In genomic region chr3:111143-112069, GRCh38 we compare ENCODE assay signal across 10 cellular contexts.
DNase-seq lines count a peak whose midpoint lies in the region; ATAC-seq and TF ChIP-seq lines count a peak whose summit lies in the region.
"Had no signal": no experiment of that assay in that cellular context is flagged by ENCODE, and none has a peak within 500 bp of the region (broad histone marks: within the 10 kb centered on the region; RNA-seq: fewer than 3 reads in every experiment).

No MANE protein-coding gene starts in this region.

- no peaks in the 10 kb centered on the region for H3K4me1 Mint-ChIP-seq in natural killer cell treated with Interleukin-12 subunit alpha and Interleukin-12 subunit beta and Interleukin-15 and Interleukin-18, amount 100 ng/mL, for 72 hours (ENCODE audit: low read depth in 2 of 2)
- H3K4me1 Mint-ChIP-seq in nephron progenitor cell = peaks cover 6% of the 10 kb centered on the region
- H3K4me1 Mint-ChIP-seq: CD4-positive, CD25-positive, alpha-beta regulatory T cell had no signal

- BruUV-seq in OCI-LY7 (replicated peaks; lab: Mats Ljungman, UMichigan) = no TSS peak

- TF ChIP-seq POLR2A in erythroblast (IDR thresholded peaks at IDR 0.05; ENCODE audit: low read length) = no peak

- H3K4me3 ChIP-seq in OCI-LY7 (ENCODE audit: low read depth, low read length, poor library complexity, severe bottlenecking) = no peak overlapping the region

- CTCF ChIA-PET in OCI-LY7 (lab: Charles Lee; ENCODE audit: unreplicated experiment) = no interaction called here

- H3K36me3 Mint-ChIP-seq in natural killer cell treated with Interleukin-12 subunit alpha and Interleukin-12 subunit beta and Interleukin-15 and Interleukin-18, amount 100 ng/mL, for 72 hours = no peaks in the 10 kb centered on the region
- H3K36me3 Mint-ChIP-seq in nephron progenitor cell (ENCODE audit: low read depth) = no peaks in the 10 kb centered on the region
- H3K36me3 Mint-ChIP-seq: CD4-positive, CD25-positive, alpha-beta regulatory T cell had no signal

- intact Hi-C loops in OCI-LY7 (cut with micrococcal nuclease; ENCODE audit: unreplicated experiment) = no loop called here

- no peaks in the 10 kb centered on the region for H3K9me3 ChIP-seq in OCI-LY7 (ENCODE audit: low read length)

- H3K4me3 Mint-ChIP-seq in natural killer cell treated with Interleukin-12 subunit alpha and Interleukin-12 subunit beta and Interleukin-15 and Interleukin-18, amount 100 ng/mL, for 72 hours = no peak overlapping the region
- no peak overlapping the region for H3K4me3 Mint-ChIP-seq in nephron progenitor cell
- H3K4me3 Mint-ChIP-seq: CD4-positive, CD25-positive, alpha-beta regulatory T cell had no signal

- peak overlapping the region; percentile 29; the same call in 1 of the 2 replicates for H3K4me2 ChIP-seq in OCI-LY7 (ENCODE audit: low read length)

- ATAC-seq in GM18499 (IDR thresholded peaks at IDR 0.05; ENCODE audit: insufficient read depth, unreplicated experiment) (peak; percentile 62), GM21576 (IDR thresholded peaks at IDR 0.05; ENCODE audit: unreplicated experiment) (peak; percentile 61), HG03469 (IDR thresholded peaks at IDR 0.05; ENCODE audit: unreplicated experiment) (peak; percentile 51), GM21723 (IDR thresholded peaks at IDR 0.05; ENCODE audit: unreplicated experiment) (no peak)
- no peak for ATAC-seq in natural killer cell treated with Interleukin-12 subunit alpha and Interleukin-12 subunit beta and Interleukin-15 and Interleukin-18, amount 100 ng/mL, for 72 hours

- H3K27ac Mint-ChIP-seq in natural killer cell treated with Interleukin-12 subunit alpha and Interleukin-12 subunit beta and Interleukin-15 and Interleukin-18, amount 100 ng/mL, for 72 hours = no peak overlapping the region
- H3K27ac Mint-ChIP-seq in nephron progenitor cell = no peak overlapping the region
- H3K27ac Mint-ChIP-seq: CD4-positive, CD25-positive, alpha-beta regulatory T cell had no signal

- H3K27ac ChIP-seq in OCI-LY7 (ENCODE audit: low read depth, low read length, poor library complexity, severe bottlenecking) = no peak overlapping the region

- H3K36me3 ChIP-seq in OCI-LY7 (ENCODE audit: insufficient read depth, low read length) = no peaks in the 10 kb centered on the region

- POLR2A ChIA-PET in OCI-LY7 (lab: Charles Lee) = interaction anchor here (0.6 to 0.7 kb wide), 3 partner anchors 17 to 70 kb away, joined by 3 read pairs; no protein-coding TSS in a partner anchor

- TF ChIP-seq CTCF in OCI-LY7 (conservative IDR thresholded peaks at IDR 0.05; ENCODE audit: low read length) (no peak), nephron progenitor cell (IDR thresholded peaks at IDR 0.05) (no peak)

- H4K20me1 ChIP-seq in OCI-LY7 (ENCODE audit: insufficient read depth, low read length) = no peaks in the 10 kb centered on the region

- no peak overlapping the region for H2AFZ ChIP-seq in OCI-LY7 (ENCODE audit: low read length)

- H3K79me2 ChIP-seq in OCI-LY7 (ENCODE audit: insufficient read depth, low read depth, low read length) = no peaks in the 10 kb centered on the region

- DNase-seq in OCI-LY7 (ENCODE audit: low spot score) (no peak), erythroblast (lab: John Stamatoyannopoulos, UW) (no peak), nephron progenitor cell (no peak)
- DNase-seq in natural killer cell treated with Interleukin-12 subunit alpha and Interleukin-12 subunit beta and Interleukin-15 and Interleukin-18, amount 100 ng/mL, for 72 hours (ENCODE audit: low spot score) = no peak
- DNase-seq: activated CD4-positive, alpha-beta T cell treated with anti-CD3 and anti-CD28 coated beads for 48 hours; CD4-positive, CD25-positive, alpha-beta regulatory T cell had no signal

- no peaks in the 10 kb centered on the region for H3K4me1 ChIP-seq in OCI-LY7 (ENCODE audit: insufficient read depth, low read length, poor library complexity, severe bottlenecking)

- no peaks in the 10 kb centered on the region for H3K27me3 Mint-ChIP-seq in natural killer cell treated with Interleukin-12 subunit alpha and Interleukin-12 subunit beta and Interleukin-15 and Interleukin-18, amount 100 ng/mL, for 72 hours
- no peaks in the 10 kb centered on the region for H3K27me3 Mint-ChIP-seq in nephron progenitor cell (ENCODE audit: low read depth, poor library complexity)
- H3K27me3 Mint-ChIP-seq: CD4-positive, CD25-positive, alpha-beta regulatory T cell had no signal

- H3K9me2 ChIP-seq in OCI-LY7 (ENCODE audit: insufficient read depth, low read length) = no peaks in the 10 kb centered on the region

- H3K9me3 Mint-ChIP-seq in natural killer cell treated with Interleukin-12 subunit alpha and Interleukin-12 subunit beta and Interleukin-15 and Interleukin-18, amount 100 ng/mL, for 72 hours = peaks cover 7% of the 10 kb centered on the region
- no peaks in the 10 kb centered on the region for H3K9me3 Mint-ChIP-seq in nephron progenitor cell

Comparison
In these comparisons a context has a peak if more than half of its experiments do, and no peak if none do; other contexts are left out.
1. ATAC-seq: peak in GM18499 (single experiment), GM21576 (single experiment) and HG03469 (single experiment); none in natural killer cell treated with Interleukin-12 subunit alpha and Interleukin-12 subunit beta and Interleukin-15 and Interleukin-18, amount 100 ng/mL, for 72 hours (0 of 2) and GM21723 (single experiment).